In the genomic region with DNA sequence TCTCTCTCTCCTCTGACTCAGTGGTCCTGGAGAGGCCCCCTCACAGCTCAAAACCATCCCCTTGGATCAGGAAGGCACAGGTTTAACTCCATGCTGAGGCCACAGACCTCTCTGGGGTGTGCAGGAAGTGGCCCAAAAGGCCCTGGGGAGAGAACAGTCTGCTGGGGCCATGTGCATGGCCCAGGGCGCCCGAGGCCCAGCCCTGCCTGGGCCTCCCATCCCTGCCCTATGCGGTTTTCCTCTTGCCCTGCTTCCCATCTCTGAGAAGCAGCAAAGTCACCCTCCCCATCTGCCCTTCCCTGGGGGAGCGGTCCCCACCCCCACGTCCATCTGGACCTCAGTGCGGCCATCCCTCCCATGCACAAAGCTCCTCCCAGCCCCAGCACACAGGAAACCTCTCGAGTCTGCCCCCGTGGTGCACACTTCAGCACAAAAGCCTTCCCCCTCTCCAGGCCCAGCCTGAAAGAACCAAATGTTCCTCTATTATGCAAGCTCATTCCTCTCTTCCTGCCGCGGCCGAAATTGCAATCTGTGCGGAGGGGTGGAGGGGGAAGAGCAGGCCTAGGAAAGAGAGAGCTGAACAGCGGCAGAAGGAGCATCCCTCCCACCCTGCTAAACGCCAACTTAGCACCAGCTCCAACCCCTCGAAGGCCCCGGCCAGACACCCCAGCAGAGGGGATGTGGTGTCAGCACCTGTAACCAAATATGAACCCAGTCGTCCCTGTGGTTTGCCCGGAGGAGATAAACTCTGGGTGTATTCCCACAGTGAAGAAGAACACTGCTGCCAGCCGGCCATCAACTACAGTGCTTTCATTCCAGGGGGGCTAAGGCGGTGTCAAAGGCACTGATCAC, we compare ENCODE assay signal across 9 cellular contexts.
DNase-seq lines count a peak whose midpoint lies in the region; ATAC-seq lines count a peak whose summit lies in the region.
"Had no signal": no experiment of that assay in that cellular context is flagged by ENCODE, and none has a peak within 500 bp of the region (broad histone marks: within the 10 kb centered on the region; RNA-seq: fewer than 3 reads in every experiment).

No MANE protein-coding gene starts in this region.

- no peaks in the 10 kb centered on the region for H3K36me3 ChIP-seq in CD8-positive, alpha-beta memory T cell (ENCODE audit: insufficient read depth, low read length)
- H3K36me3 ChIP-seq in KOPT-K1 (ENCODE audit: insufficient read depth, low read length) (no peaks in the 10 kb centered on the region), neuron (ENCODE audit: insufficient read depth, low read length) (no peaks in the 10 kb centered on the region)

- POLR2A ChIA-PET in CD8-positive, alpha-beta memory T cell (lab: Charles Lee), result interaction anchor here (0.8 kb wide), 1 partner anchor 10 kb away, joined by 3 read pairs; no protein-coding TSS in a partner anchor

- peak overlapping the region; percentile 21 for H2AFZ ChIP-seq in neuron (ENCODE audit: low read depth, low read length)

- no peak overlapping the region for H3K27ac ChIP-seq in CD8-positive, alpha-beta memory T cell (ENCODE audit: low read depth, low read length)
- H3K27ac ChIP-seq in KOPT-K1 (ENCODE audit: low read depth, low read length, poor library complexity, severe bottlenecking), result peak overlapping the region; percentile 64

- peak overlapping the region in 6 of 7 donors; percentile 58 to 82 (median 70) for H3K4me3 Mint-ChIP-seq in CD8-positive, alpha-beta memory T cell
- H3K4me3 Mint-ChIP-seq: activated naive CD4-positive, alpha-beta T cell treated with anti-CD3 and anti-CD28 coated beads, Interleukin-2, amount 50 U/mL, for 24 hours had no signal

- H3K4me1 Mint-ChIP-seq in CD8-positive, alpha-beta memory T cell, result peaks cover 14 to 20% (median 19%) of the 10 kb centered on the region in 3 donors

- H3K27ac Mint-ChIP-seq in CD8-positive, alpha-beta memory T cell, result peak overlapping the region; percentile 7 to 92 (median 68)
- H3K27ac Mint-ChIP-seq: activated naive CD4-positive, alpha-beta T cell treated with anti-CD3 and anti-CD28 coated beads, Interleukin-2, amount 50 U/mL, for 24 hours had no signal

- peak in 3 of 5 donors; percentile 19 to 54 (median 50) for DNase-seq in CD8-positive, alpha-beta memory T cell
- peak; percentile 96 for DNase-seq in SIG-M5 treated with dmso at 0.1 percent for 504 hours (lab: John Stamatoyannopoulos, UW; ENCODE audit: unreplicated experiment)
- DNase-seq in fibroblast of peridontal ligament (ENCODE audit: extremely low read depth), result peak; percentile 87
- no peak for DNase-seq in effector CD4-positive, alpha-beta T cell
- no peak for DNase-seq in activated effector memory CD4-positive, alpha-beta T cell treated with anti-CD3 and anti-CD28 coated beads, Interleukin-2, amount 50 U/mL, for 16 hours

- no peaks in the 10 kb centered on the region for H3K27me3 ChIP-seq in CD8-positive, alpha-beta memory T cell (ENCODE audit: insufficient read depth, low read length, poor library complexity, severe bottlenecking)
- H3K27me3 ChIP-seq in neuron (ENCODE audit: insufficient read depth, low read length), result no peaks in the 10 kb centered on the region

- no peak overlapping the region for H3K4me3 ChIP-seq in CD8-positive, alpha-beta memory T cell (ENCODE audit: low read length)
- H3K4me3 ChIP-seq in neuron (ENCODE audit: low read length), result no peak overlapping the region

- H3K4me1 ChIP-seq in CD8-positive, alpha-beta memory T cell (ENCODE audit: insufficient read depth, low read length), result peaks cover 7% of the 10 kb centered on the region
- peaks cover 32% of the 10 kb centered on the region for H3K4me1 ChIP-seq in neuron (ENCODE audit: insufficient read depth, low read length)

- no peak for ATAC-seq in GM21360 (IDR thresholded peaks at IDR 0.05; ENCODE audit: unreplicated experiment)

- CTCF ChIA-PET in CD8-positive, alpha-beta memory T cell (lab: Charles Lee), result interaction anchor here (0.6 to 1.0 kb wide), 2 partner anchors 9 to 13 kb away, joined by 3 read pairs; no protein-coding TSS in a partner anchor

- H3K9me3 Mint-ChIP-seq in CD8-positive, alpha-beta memory T cell, result peaks cover 0 to 4% (median 1%) of the 10 kb centered on the region in 5 donors
- H3K9me3 Mint-ChIP-seq: activated naive CD4-positive, alpha-beta T cell treated with anti-CD3 and anti-CD28 coated beads, Interleukin-2, amount 50 U/mL, for 24 hours had no signal

- H3K36me3 Mint-ChIP-seq in CD8-positive, alpha-beta memory T cell, result peaks cover 0 to 2% (median 0%) of the 10 kb centered on the region in 3 donors

- no peaks in the 10 kb centered on the region for H3K9me3 ChIP-seq in CD8-positive, alpha-beta memory T cell (ENCODE audit: low read length)
- H3K9me3 ChIP-seq in KOPT-K1 (ENCODE audit: insufficient read depth, low read length, poor library complexity, severe bottlenecking), result peaks cover 18% of the 10 kb centered on the region
- no peaks in the 10 kb centered on the region for H3K9me3 ChIP-seq in neuron (ENCODE audit: low read length)

- peaks cover 14 to 24% of the 10 kb centered on the region in 2 donors for H3K27me3 Mint-ChIP-seq in CD8-positive, alpha-beta memory T cell

Comparison
In these comparisons a context has a peak if more than half of its experiments do, and no peak if none do; other contexts are left out.
1. DNase-seq: peak in CD8-positive, alpha-beta memory T cell (3 of 5), SIG-M5 treated with dmso at 0.1 percent for 504 hours (single experiment) and fibroblast of peridontal ligament (single experiment); none in effector CD4-positive, alpha-beta T cell (single experiment) and activated effector memory CD4-positive, alpha-beta T cell treated with anti-CD3 and anti-CD28 coated beads, Interleukin-2, amount 50 U/mL, for 16 hours (single experiment).